1 cellular context compared by ENCODE assay signal in the genomic region with DNA sequence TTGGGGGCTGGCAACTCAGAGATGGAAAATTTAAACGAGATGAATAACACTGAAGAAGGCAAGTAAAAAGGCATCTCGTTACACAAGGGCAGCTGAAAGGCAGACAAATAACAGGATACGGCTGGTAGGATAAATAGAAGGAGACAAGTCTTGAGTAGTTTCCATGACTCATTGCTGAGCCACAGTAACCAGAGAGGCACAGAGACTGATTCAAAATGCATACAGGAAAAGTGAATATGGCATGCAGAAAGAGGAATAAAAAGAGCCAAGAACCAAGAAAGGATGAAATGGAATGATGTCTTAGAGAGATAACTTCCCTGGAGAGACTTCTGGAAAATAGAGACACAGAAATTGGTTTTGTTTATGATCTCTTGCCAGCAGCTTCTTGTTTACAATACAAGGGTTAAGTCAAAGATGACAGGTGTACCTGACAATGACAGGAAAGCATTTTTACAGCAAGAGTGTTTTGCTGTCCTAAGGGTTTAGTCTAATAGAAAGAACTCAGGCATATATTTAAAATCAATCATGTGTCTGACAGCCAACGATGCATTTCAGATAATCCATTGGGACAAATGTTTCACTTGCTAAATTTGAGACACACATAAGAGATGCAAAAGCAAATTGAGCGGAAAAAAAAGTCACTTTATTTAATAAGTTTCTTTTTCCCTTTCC.
TF ChIP-seq lines count a peak whose summit lies in the region.

No MANE protein-coding gene starts in this region.

TF ChIP-seq in K562, 482 proteins besides CTCF, POLR2A, EP300 and RAD21 (continued from another document):
- TF ChIP-seq MYC (IDR thresholded peaks at IDR 0.05; ENCODE audit: low read depth, low read length) (0 out of 2 replicates have a peak, but pooled peaks have one; percentile 16), MYC (CRISPR knock-in tag; IDR thresholded peaks at IDR 0.05; ENCODE audit: borderline replicate concordance, low read depth) (no peak), HDGF (IDR thresholded peaks at IDR 0.05) (0 out of 2 replicates have a peak, but pooled peaks have one; percentile 63), FOSL1 (tag; conservative IDR thresholded peaks at IDR 0.05) (peak; percentile 85), HDAC2 (IDR thresholded peaks at IDR 0.05) (peak; percentile 56; the same call in 1 of the 2 replicates), RCOR1 (IDR thresholded peaks at IDR 0.05; ENCODE audit: borderline replicate concordance in 1 of 2, low read depth in 2 of 2, low read length in 2 of 2) (peak in 1 of 2 experiments; percentile 13; a peak in 1 of 4 replicates), HNRNPL (IDR thresholded peaks at IDR 0.05; ENCODE audit: low read depth, low read length) (no peak), HDAC1 (IDR thresholded peaks at IDR 0.05) (peak in 1 of 2 experiments; percentile 47; a peak in 2 of 4 replicates), MAFK (IDR thresholded peaks at IDR 0.05; ENCODE audit: low read length) (no peak), JUN (IDR thresholded peaks at IDR 0.05; ENCODE audit: borderline replicate concordance, low read depth, low read length) (0 out of 2 replicates have a peak, but pooled peaks have one; percentile 57), JUN (CRISPR knock-in tag; IDR thresholded peaks at IDR 0.05; ENCODE audit: borderline replicate concordance) (no peak), FOXA3 (CRISPR knock-in tag; conservative IDR thresholded peaks at IDR 0.05 in 1 of 2, IDR thresholded peaks at IDR 0.05 in 1 of 2) (0 out of 4 replicates have a peak, but pooled peaks of 1 of the 2 experiments have one; percentile 12), FOXK2 (conservative IDR thresholded peaks at IDR 0.05 in 1 of 2, IDR thresholded peaks at IDR 0.05 in 1 of 2; ENCODE audit: low read depth in 2 of 2) (peak in 1 of 2 experiments; percentile 64; a peak in 2 of 4 replicates), ARID1B (IDR thresholded peaks at IDR 0.05) (peak; percentile 22), MEIS2 (IDR thresholded peaks at IDR 0.05; ENCODE audit: partially characterized antibody) (peak; percentile 71)
- TF ChIP-seq, protein P1, sequence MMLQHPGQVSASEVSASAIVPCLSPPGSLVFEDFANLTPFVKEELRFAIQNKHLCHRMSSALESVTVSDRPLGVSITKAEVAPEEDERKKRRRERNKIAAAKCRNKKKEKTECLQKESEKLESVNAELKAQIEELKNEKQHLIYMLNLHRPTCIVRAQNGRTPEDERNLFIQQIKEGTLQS (IDR thresholded peaks at IDR 0.05): peak; percentile 68
- TF ChIP-seq, protein P1 (CRISPR knock-in tag; conservative IDR thresholded peaks at IDR 0.05): no peak
- TF ChIP-seq, protein P2, sequence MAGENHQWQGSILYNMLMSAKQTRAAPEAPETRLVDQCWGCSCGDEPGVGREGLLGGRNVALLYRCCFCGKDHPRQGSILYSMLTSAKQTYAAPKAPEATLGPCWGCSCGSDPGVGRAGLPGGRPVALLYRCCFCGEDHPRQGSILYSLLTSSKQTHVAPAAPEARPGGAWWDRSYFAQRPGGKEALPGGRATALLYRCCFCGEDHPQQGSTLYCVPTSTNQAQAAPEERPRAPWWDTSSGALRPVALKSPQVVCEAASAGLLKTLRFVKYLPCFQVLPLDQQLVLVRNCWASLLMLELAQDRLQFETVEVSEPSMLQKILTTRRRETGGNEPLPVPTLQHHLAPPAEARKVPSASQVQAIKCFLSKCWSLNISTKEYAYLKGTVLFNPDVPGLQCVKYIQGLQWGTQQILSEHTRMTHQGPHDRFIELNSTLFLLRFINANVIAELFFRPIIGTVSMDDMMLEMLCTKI (IDR thresholded peaks at IDR 0.05; ENCODE audit: partially characterized antibody): no peak
- TF ChIP-seq, protein P3, sequence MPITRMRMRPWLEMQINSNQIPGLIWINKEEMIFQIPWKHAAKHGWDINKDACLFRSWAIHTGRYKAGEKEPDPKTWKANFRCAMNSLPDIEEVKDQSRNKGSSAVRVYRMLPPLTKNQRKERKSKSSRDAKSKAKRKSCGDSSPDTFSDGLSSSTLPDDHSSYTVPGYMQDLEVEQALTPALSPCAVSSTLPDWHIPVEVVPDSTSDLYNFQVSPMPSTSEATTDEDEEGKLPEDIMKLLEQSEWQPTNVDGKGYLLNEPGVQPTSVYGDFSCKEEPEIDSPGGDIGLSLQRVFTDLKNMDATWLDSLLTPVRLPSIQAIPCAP (CRISPR knock-in tag; IDR thresholded peaks at IDR 0.05; ENCODE audit: borderline replicate concordance): no peak
- TF ChIP-seq, protein P4, sequence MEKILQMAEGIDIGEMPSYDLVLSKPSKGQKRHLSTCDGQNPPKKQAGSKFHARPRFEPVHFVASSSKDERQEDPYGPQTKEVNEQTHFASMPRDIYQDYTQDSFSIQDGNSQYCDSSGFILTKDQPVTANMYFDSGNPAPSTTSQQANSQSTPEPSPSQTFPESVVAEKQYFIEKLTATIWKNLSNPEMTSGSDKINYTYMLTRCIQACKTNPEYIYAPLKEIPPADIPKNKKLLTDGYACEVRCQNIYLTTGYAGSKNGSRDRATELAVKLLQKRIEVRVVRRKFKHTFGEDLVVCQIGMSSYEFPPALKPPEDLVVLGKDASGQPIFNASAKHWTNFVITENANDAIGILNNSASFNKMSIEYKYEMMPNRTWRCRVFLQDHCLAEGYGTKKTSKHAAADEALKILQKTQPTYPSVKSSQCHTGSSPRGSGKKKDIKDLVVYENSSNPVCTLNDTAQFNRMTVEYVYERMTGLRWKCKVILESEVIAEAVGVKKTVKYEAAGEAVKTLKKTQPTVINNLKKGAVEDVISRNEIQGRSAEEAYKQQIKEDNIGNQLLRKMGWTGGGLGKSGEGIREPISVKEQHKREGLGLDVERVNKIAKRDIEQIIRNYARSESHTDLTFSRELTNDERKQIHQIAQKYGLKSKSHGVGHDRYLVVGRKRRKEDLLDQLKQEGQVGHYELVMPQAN (IDR thresholded peaks at IDR 0.05; ENCODE audit: borderline replicate concordance): no peak
